In the genomic region with DNA sequence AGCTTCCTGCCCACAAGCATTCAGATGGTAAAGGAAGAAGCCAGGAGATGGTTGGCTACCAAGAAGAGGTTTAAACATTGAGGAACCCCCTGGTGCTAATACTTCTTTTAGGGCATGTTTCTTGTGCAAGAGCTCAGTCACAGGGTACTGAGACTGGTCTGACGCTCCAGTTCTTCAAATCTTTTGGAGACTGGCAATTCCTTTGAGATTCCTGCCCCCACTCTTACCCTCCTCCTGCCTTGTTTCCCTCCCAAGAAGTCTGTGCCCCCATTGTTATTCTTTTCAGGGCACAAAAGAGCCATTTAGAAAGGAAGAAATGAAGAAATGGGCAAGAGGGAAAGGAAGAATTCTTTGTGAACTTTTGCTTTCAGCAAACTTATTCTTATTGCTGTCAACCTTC, we compare ENCODE assay signal across 26 cellular contexts. TPM values are rescaled to one million over a fixed set of nuclear protein-coding genes. Genes with fewer than 3 reads are reported as not detected.
DNase-seq lines count a peak whose midpoint lies in the region; ATAC-seq and TF ChIP-seq lines count a peak whose summit lies in the region.
"Had no signal": no experiment of that assay in that cellular context is flagged by ENCODE, and none has a peak within 500 bp of the region (broad histone marks: within the 10 kb centered on the region; RNA-seq: fewer than 3 reads in every experiment).

No MANE protein-coding gene starts in this region.

- H3K36me3 ChIP-seq in HUES64 (ENCODE audit: insufficient read depth, low read length): no peaks in the 10 kb centered on the region; the same call in 1 of the 2 replicates
- H3K36me3 ChIP-seq in neural progenitor cell: no peaks in the 10 kb centered on the region
- H3K36me3 ChIP-seq in Karpas-422 (ENCODE audit: insufficient read depth, low read length): no peaks in the 10 kb centered on the region

- no peaks in the 10 kb centered on the region for H3K9me3 Mint-ChIP-seq in WTC11
- no peaks in the 10 kb centered on the region for H3K9me3 Mint-ChIP-seq in neural progenitor cell
- H3K9me3 Mint-ChIP-seq in CD4-positive, alpha-beta T cell: no peaks in the 10 kb centered on the region
- H3K9me3 Mint-ChIP-seq: CD8-positive, alpha-beta memory T cell; HFFc6 had no signal

- no peaks in the 10 kb centered on the region for H3K27me3 ChIP-seq in HUES64 (ENCODE audit: insufficient read depth, low read length)
- H3K27me3 ChIP-seq in neural progenitor cell: no peaks in the 10 kb centered on the region
- H3K27me3 ChIP-seq in CD4-positive, alpha-beta T cell (ENCODE audit: control insufficient read depth, insufficient read depth, low read length): no peaks in the 10 kb centered on the region
- H3K27me3 ChIP-seq in Karpas-422 (ENCODE audit: low read length): no peaks in the 10 kb centered on the region

- H3K9me3 ChIP-seq in HUES64 (ENCODE audit: insufficient read depth, low read depth, low read length) (no peaks in the 10 kb centered on the region), neural progenitor cell (ENCODE audit: low read depth) (no peaks in the 10 kb centered on the region), Karpas-422 (ENCODE audit: low read length) (no peaks in the 10 kb centered on the region)
- H3K9me3 ChIP-seq in CD4-positive, alpha-beta T cell (ENCODE audit: control insufficient read depth, low read length): no peaks in the 10 kb centered on the region

- intact Hi-C loops in CD4-positive, alpha-beta T cell (cut with DNase I, micrococcal nuclease): no loop called here

- WGBS in HUES64: 21% methylated on average over 1 of the region's 1 CpG

- H4K20me1 ChIP-seq in neural progenitor cell (ENCODE audit: low read depth): no peaks in the 10 kb centered on the region
- H4K20me1 ChIP-seq in Karpas-422 (ENCODE audit: insufficient read depth, low read depth, low read length): no peaks in the 10 kb centered on the region

- H3K9ac ChIP-seq in HUES64 (ENCODE audit: low read depth, low read length) (no peak overlapping the region), neural progenitor cell (no peak overlapping the region), Karpas-422 (ENCODE audit: low read length) (no peak overlapping the region)
- H3K9ac ChIP-seq: KMS-11 had no signal

- no peaks in the 10 kb centered on the region for H3K9me2 ChIP-seq in Karpas-422 (replicated peaks; ENCODE audit: insufficient read depth, low read length)

- no peak overlapping the region for H3K4me2 ChIP-seq in neural progenitor cell
- H3K4me2 ChIP-seq in Karpas-422 (ENCODE audit: low read depth, low read length, poor library complexity, severe bottlenecking): no peak overlapping the region
- H3K4me2 ChIP-seq: KMS-11 had no signal

- TF ChIP-seq CTCF in WTC11 (IDR thresholded peaks at IDR 0.05): no peak
- TF ChIP-seq CTCF in neural progenitor cell (IDR thresholded peaks at IDR 0.05): no peak
- no peak for TF ChIP-seq CTCF in CD4-positive, alpha-beta T cell (IDR thresholded peaks at IDR 0.05)

- H3F3A ChIP-seq in neural progenitor cell (ENCODE audit: low read depth): no peaks in the 10 kb centered on the region

- H3K4me1 Mint-ChIP-seq in WTC11: peaks cover 65% of the 10 kb centered on the region
- H3K4me1 Mint-ChIP-seq in neural progenitor cell: no peaks in the 10 kb centered on the region
- H3K4me1 Mint-ChIP-seq in CD4-positive, alpha-beta T cell (ENCODE audit: low read depth): no peaks in the 10 kb centered on the region
- H3K4me1 Mint-ChIP-seq: CD8-positive, alpha-beta memory T cell; IgD-negative memory B cell had no signal

- H3K4me3 Mint-ChIP-seq in WTC11 (no peak overlapping the region), neural progenitor cell (no peak overlapping the region)
- H3K4me3 Mint-ChIP-seq in CD4-positive, alpha-beta T cell: no peak overlapping the region
- H3K4me3 Mint-ChIP-seq: CD8-positive, alpha-beta memory T cell; HFFc6; IgD-negative memory B cell; T-helper 17 cell had no signal

- H3K4me1 ChIP-seq in HUES64 (ENCODE audit: insufficient read depth, low read length): peaks cover 34% of the 10 kb centered on the region
- H3K4me1 ChIP-seq in neural progenitor cell: peaks cover 9% of the 10 kb centered on the region
- no peaks in the 10 kb centered on the region for H3K4me1 ChIP-seq in Karpas-422 (ENCODE audit: low read length)

- H3K27ac ChIP-seq in HUES64 (ENCODE audit: low read depth, low read length) (peak overlapping the region; percentile 31; the same call in 1 of the 2 replicates), neural progenitor cell (no peak overlapping the region), Karpas-422 (ENCODE audit: low read length) (no peak overlapping the region)
- no peak overlapping the region for H3K27ac ChIP-seq in CD4-positive, alpha-beta T cell (ENCODE audit: low read depth, low read length)
- H3K27ac ChIP-seq: KMS-11 had no signal

- POLR2A ChIA-PET in WTC11 (lab: Charles Lee): interaction anchor here (1.3 kb wide), 1 partner anchor 11 kb away, joined by 3 read pairs; no protein-coding TSS in a partner anchor
- POLR2A ChIA-PET in CD4-positive, alpha-beta T cell (lab: Charles Lee): no interaction called here

- no peaks in the 10 kb centered on the region for H3K79me2 ChIP-seq in neural progenitor cell (ENCODE audit: low read depth)
- H3K79me2 ChIP-seq in Karpas-422 (ENCODE audit: low read length): no peaks in the 10 kb centered on the region

- no peak for DNase-seq in WTC11 (ENCODE audit: low spot score)
- no peak for DNase-seq in neural progenitor cell (ENCODE audit: low spot score)
- no peak for DNase-seq in CD4-positive, alpha-beta T cell
- DNase-seq in Karpas-422: no peak
- no peak for DNase-seq in NCI-H2171 (lab: John Stamatoyannopoulos, UW)
- DNase-seq in NCI-H1092 treated with DMSO at 0.1 percent for 48 hours (lab: John Stamatoyannopoulos, UW): no peak
- DNase-seq: C1 segment of cervical spinal cord; Calu3; CD8-positive, alpha-beta memory T cell; DND-41; H7; HFFc6; NCI-H1105; NCI-H146; NCI-H1930; NCI-H2107; NCI-H526 treated with DMSO at 0.1 percent for 48 hours; SHP77 treated with DMSO at 0.1 percent for 48 hours; T-helper 17 cell had no signal

- CTCF ChIA-PET in WTC11 (lab: Charles Lee): interaction anchor here (1.0 to 1.6 kb wide), 5 partner anchors 8 to 290 kb away, joined by 3 to 10 read pairs (median 5); a partner anchor contains a TSS
- CTCF ChIA-PET in CD4-positive, alpha-beta T cell (lab: Charles Lee): no interaction called here

- peak overlapping the region; percentile 13; the same call in 1 of the 2 replicates for H3K27ac Mint-ChIP-seq in WTC11
- no peak overlapping the region for H3K27ac Mint-ChIP-seq in neural progenitor cell
- no peak overlapping the region for H3K27ac Mint-ChIP-seq in CD4-positive, alpha-beta T cell
- H3K27ac Mint-ChIP-seq: CD8-positive, alpha-beta memory T cell; HFFc6; IgD-negative memory B cell; T-helper 17 cell had no signal

- 0 out of 2 replicates have a peak overlapping the region, but pooled peaks have one; percentile 5 for H3K4me3 ChIP-seq in HUES64 (ENCODE audit: low read length)
- no peak overlapping the region for H3K4me3 ChIP-seq in neural progenitor cell
- no peak overlapping the region for H3K4me3 ChIP-seq in Karpas-422 (ENCODE audit: low read length)

- H3K27me3 Mint-ChIP-seq in WTC11 (ENCODE audit: low read depth): no peaks in the 10 kb centered on the region
- H3K27me3 Mint-ChIP-seq in neural progenitor cell (ENCODE audit: insufficient read depth, low read depth): peaks cover 6% of the 10 kb centered on the region
- H3K27me3 Mint-ChIP-seq in CD4-positive, alpha-beta T cell: peaks cover 9% of the 10 kb centered on the region

- peaks cover 23% of the 10 kb centered on the region for H3K36me3 Mint-ChIP-seq in WTC11
- H3K36me3 Mint-ChIP-seq in neural progenitor cell: no peaks in the 10 kb centered on the region
- no peaks in the 10 kb centered on the region for H3K36me3 Mint-ChIP-seq in CD4-positive, alpha-beta T cell (ENCODE audit: low read depth)
- H3K36me3 Mint-ChIP-seq: CD8-positive, alpha-beta memory T cell; IgD-negative memory B cell had no signal

- H2AFZ ChIP-seq in neural progenitor cell (replicated peaks) (peak overlapping the region; percentile 32), Karpas-422 (ENCODE audit: low read length) (no peak overlapping the region)

- no peak for ATAC-seq in WTC11
- ATAC-seq in CD4-positive, alpha-beta T cell (ENCODE audit: poor library complexity): no peak
- ATAC-seq: Panc1, SK-N-SH treated with all-trans-retinoic acid at 6 μM for 48 hours, T-helper 17 cell had no signal

TF ChIP-seq in WTC11, 78 proteins besides CTCF, POLR2A, EP300 and RAD21 (continues in another document):
- no peak for TF ChIP-seq NR1H2 (CRISPR knock-in tag; IDR thresholded peaks at IDR 0.05)
- no peak for TF ChIP-seq GRHL2 (CRISPR knock-in tag; IDR thresholded peaks at IDR 0.05; ENCODE audit: insufficient replicate concordance, severe bottlenecking)
- TF ChIP-seq NFATC4 (CRISPR knock-in tag; IDR thresholded peaks at IDR 0.05): no peak
- no peak for TF ChIP-seq FOXK1 (CRISPR knock-in tag; IDR thresholded peaks at IDR 0.05)
- TF ChIP-seq, protein P1, sequence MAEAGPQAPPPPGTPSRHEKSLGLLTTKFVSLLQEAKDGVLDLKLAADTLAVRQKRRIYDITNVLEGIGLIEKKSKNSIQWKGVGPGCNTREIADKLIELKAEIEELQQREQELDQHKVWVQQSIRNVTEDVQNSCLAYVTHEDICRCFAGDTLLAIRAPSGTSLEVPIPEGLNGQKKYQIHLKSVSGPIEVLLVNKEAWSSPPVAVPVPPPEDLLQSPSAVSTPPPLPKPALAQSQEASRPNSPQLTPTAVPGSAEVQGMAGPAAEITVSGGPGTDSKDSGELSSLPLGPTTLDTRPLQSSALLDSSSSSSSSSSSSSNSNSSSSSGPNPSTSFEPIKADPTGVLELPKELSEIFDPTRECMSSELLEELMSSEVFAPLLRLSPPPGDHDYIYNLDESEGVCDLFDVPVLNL (CRISPR knock-in tag; IDR thresholded peaks at IDR 0.05; ENCODE audit: borderline replicate concordance, low read depth): no peak
- TF ChIP-seq TEAD4 (CRISPR knock-in tag; IDR thresholded peaks at IDR 0.05): no peak

RNA-seq across cellular contexts. Expression of a gene that starts 11.8 kb away (rescaled TPM):
- polyA plus RNA-seq in HUES64 (2013, experiment 1 of 2): 1.2 TPM
- 1.1 TPM for polyA plus RNA-seq in HUES64 (2013, experiment 2 of 2)
- total RNA-seq in WTC11 (2021) (9.1 to 11.5 TPM (median 10.5 TPM) in 3 replicates), neural progenitor cell (ENCODE audit: low replicate concordance) (0.15 and 0.43 TPM in 2 replicates)
- total RNA-seq in CD4-positive, alpha-beta T cell: not detected
- not detected in 2 replicates for total RNA-seq in Karpas-422 (2014; rRNA removed; shearing (Covaris generic); ENCODE audit: low replicate concordance)
- total RNA-seq: CD8-positive, alpha-beta memory T cell; HFFc6; NCI-H460; OCI-LY7; T-helper 17 cell had no signal
- polyA plus RNA-seq: CD8-positive, alpha-beta memory T cell; IgD-negative memory B cell had no signal
